21 cellular contexts compared by ENCODE assay signal in genomic region chr12:26466709-26467108, GRCh38.
"Had no signal": no experiment of that assay in that cellular context is flagged by ENCODE, and none has a peak within 500 bp of the region (broad histone marks: within the 10 kb centered on the region; RNA-seq: fewer than 3 reads in every experiment).

No MANE protein-coding gene starts in this region.

- ATAC-seq: activated CD4-positive, CD25-positive, alpha-beta regulatory T cell treated with anti-CD3 and anti-CD28 coated beads, Interleukin-2, amount 50 U/mL, for 24 hours; body of pancreas; left cardiac atrium; left ventricle myocardium superior; mucosa of descending colon; right cardiac atrium; stimulated activated naive B cell treated with anti-CD40 and anti-IgM and Interleukin-4, amounts not matched to agents 10 μg/mL and 1 μg/mL and 100 μg/mL, for 72 hours had no signal

- DNase-seq: activated CD4-positive, alpha-beta T cell treated with anti-CD3 and anti-CD28 coated beads for 48 hours; activated CD4-positive, alpha-beta T cell treated with anti-CD3 and anti-CD28 coated beads, Interleukin-2, amount 50 U/mL, for 48 hours; activated CD8-positive, alpha-beta memory T cell treated with anti-CD3 and anti-CD28 coated beads for 24 hours; activated effector memory CD4-positive, alpha-beta T cell treated with Interleukin-2 at 50 U/mL for 16 hours; activated naive CD4-positive, alpha-beta T cell treated with Interleukin-2 at 50 U/mL for 16 hours; aorta; body of pancreas; cerebellar nuclear complex; head of caudate nucleus; hippocampal formation; left cardiac atrium; left ventricle myocardium superior; mucosa of descending colon; posterior cingulate gyrus; right cardiac atrium; stimulated activated CD4-positive, alpha-beta T cell treated with anti-CD3 and anti-CD28 coated beads, Interleukin-15, amount 100 ng/mL, for 24 hours; stimulated activated CD4-positive, alpha-beta T cell treated with anti-CD3 and anti-CD28 coated beads, Interleukin-2, amount 100 ng/mL, for 24 hours; stimulated activated naive B cell treated with anti-CD40 and anti-IgM and Interleukin-4, amounts not matched to agents 10 μg/mL and 1 μg/mL and 100 μg/mL, for 72 hours; tibial artery; WERI-Rb-1 had no signal
